Comparison of ENCODE assay signal across 13 cellular contexts in the genomic region with DNA sequence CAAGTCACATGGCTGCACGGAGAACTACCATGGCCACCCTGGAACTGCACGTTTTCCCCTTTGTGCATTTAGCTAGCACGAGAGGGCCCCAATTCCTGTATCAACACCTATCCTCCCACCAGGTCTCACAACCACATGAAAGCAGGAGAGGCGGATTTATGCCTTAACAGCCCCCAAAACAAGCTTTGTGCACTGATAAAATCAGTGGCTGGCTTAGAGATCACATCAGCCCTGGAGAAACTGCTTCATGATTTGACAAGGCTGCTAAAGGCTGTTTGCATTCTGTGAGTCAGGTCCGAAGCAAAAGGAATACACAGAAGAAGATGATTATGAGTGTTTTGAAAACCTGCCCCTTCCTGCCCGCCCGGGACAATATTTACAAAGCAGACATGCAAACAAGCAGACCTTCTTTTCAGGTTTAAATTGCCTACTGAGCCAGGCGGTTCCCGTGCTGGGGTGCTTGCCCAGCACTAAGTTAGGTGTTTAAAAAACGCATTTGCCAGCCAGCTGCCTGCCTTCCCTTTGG. TPM values are rescaled to one million over a fixed set of nuclear protein-coding genes. Genes with fewer than 3 reads are reported as not detected.
DNase-seq lines count a peak whose midpoint lies in the region; ATAC-seq and FAIRE-seq lines count a peak whose summit lies in the region.
"Had no signal": no experiment of that assay in that cellular context is flagged by ENCODE, and none has a peak within 500 bp of the region (broad histone marks: within the 10 kb centered on the region; RNA-seq: fewer than 3 reads in every experiment).

No MANE protein-coding gene starts in this region.

- peak; percentile 44 for DNase-seq in activated T-cell treated with anti-CD3 and anti-CD28 coated beads, Interleukin-2, amount 50 U/mL, for 24 hours
- DNase-seq in activated T-cell treated with anti-CD3 and anti-CD28 coated beads for 4 hours = no peak
- peak; percentile 8 for DNase-seq in NCI-H345 treated with DMSO at 0.1 percent for 48 hours (lab: John Stamatoyannopoulos, UW; ENCODE audit: unreplicated experiment)
- peak; percentile 17 for DNase-seq in activated naive CD4-positive, alpha-beta T cell treated with anti-CD3 and anti-CD28 coated beads, Interleukin-2, amount 50 U/mL, for 16 hours
- peak; percentile 29 for DNase-seq in stimulated activated CD4-positive, alpha-beta T cell treated with anti-CD3 and anti-CD28 coated beads, Interleukin-4, amount 100 ng/mL, for 1 hour
- DNase-seq in HAP-1 (ENCODE audit: low spot score in 2 of 2) = no peak
- DNase-seq in HTR-8/SVneo (ENCODE audit: insufficient read length, low spot score) = no peak
- no peak for DNase-seq in Right ventricle myocardium superior

- intact Hi-C loops in Right ventricle myocardium superior (cut with DNase I) = no loop called here

- H3K4me1 Mint-ChIP-seq in activated T-cell treated with anti-CD3 and anti-CD28 coated beads, Interleukin-2, amount 50 U/mL, for 24 hours (ENCODE audit: low read depth) = peaks cover 35% of the 10 kb centered on the region
- H3K4me1 Mint-ChIP-seq: B cell had no signal

- no peak overlapping the region for H3K4me3 ChIP-seq in HAP-1
- H3K4me3 ChIP-seq: ascending aorta, K562, suprapubic skin had no signal

- no peaks in the 10 kb centered on the region for H3K36me3 Mint-ChIP-seq in activated T-cell treated with anti-CD3 and anti-CD28 coated beads, Interleukin-2, amount 50 U/mL, for 24 hours (ENCODE audit: low read depth)
- H3K36me3 Mint-ChIP-seq: natural killer cell treated with Interleukin-12 subunit alpha and Interleukin-12 subunit beta and Interleukin-15 and Interleukin-18, amount 100 ng/mL, for 72 hours had no signal

- no peak for FAIRE-seq in HTR-8/SVneo (lab: Jason Lieb, UNC)
- FAIRE-seq: K562 had no signal

- no peaks in the 10 kb centered on the region for H3K9me3 ChIP-seq in HAP-1
- H3K9me3 ChIP-seq: ascending aorta, suprapubic skin had no signal

- H3K27ac Mint-ChIP-seq in activated T-cell treated with anti-CD3 and anti-CD28 coated beads, Interleukin-2, amount 50 U/mL, for 24 hours = peak overlapping the region; percentile 77
- H3K27ac Mint-ChIP-seq: B cell; natural killer cell treated with Interleukin-12 subunit alpha and Interleukin-12 subunit beta and Interleukin-15 and Interleukin-18, amount 100 ng/mL, for 72 hours had no signal

- H3K9me3 Mint-ChIP-seq in activated T-cell treated with anti-CD3 and anti-CD28 coated beads, Interleukin-2, amount 50 U/mL, for 24 hours = peaks cover 4% of the 10 kb centered on the region
- H3K9me3 Mint-ChIP-seq: natural killer cell treated with Interleukin-12 subunit alpha and Interleukin-12 subunit beta and Interleukin-15 and Interleukin-18, amount 100 ng/mL, for 72 hours had no signal

- peak overlapping the region; percentile 1 for H3K4me3 Mint-ChIP-seq in activated T-cell treated with anti-CD3 and anti-CD28 coated beads, Interleukin-2, amount 50 U/mL, for 24 hours
- H3K4me3 Mint-ChIP-seq: B cell; natural killer cell treated with Interleukin-12 subunit alpha and Interleukin-12 subunit beta and Interleukin-15 and Interleukin-18, amount 100 ng/mL, for 72 hours had no signal

- H3K4me1 ChIP-seq in HAP-1 = no peaks in the 10 kb centered on the region
- H3K4me1 ChIP-seq: ascending aorta had no signal

- no peaks in the 10 kb centered on the region for H3K36me3 ChIP-seq in HAP-1 (replicated peaks)
- H3K36me3 ChIP-seq: ascending aorta, suprapubic skin had no signal

- H3K27me3 ChIP-seq in HAP-1 (ENCODE audit: low read depth) = peaks cover 11% of the 10 kb centered on the region
- H3K27me3 ChIP-seq: ascending aorta, suprapubic skin had no signal

- peaks cover 3% of the 10 kb centered on the region for H3K27me3 Mint-ChIP-seq in activated T-cell treated with anti-CD3 and anti-CD28 coated beads, Interleukin-2, amount 50 U/mL, for 24 hours

- in situ Hi-C loops in HAP-1 (cut with MboI; ENCODE audit: low sequenced_read_pairs) = no loop called here

- ATAC-seq in Right ventricle myocardium superior (ENCODE audit: poor library complexity) = no peak
- ATAC-seq: K562; natural killer cell treated with Interleukin-12 subunit alpha and Interleukin-12 subunit beta and Interleukin-15 and Interleukin-18, amount 100 ng/mL, for 72 hours had no signal

RNA-seq across cellular contexts. Expression of gene CEMIP, which starts 25.9 kb away (rescaled TPM):
- not detected for total RNA-seq in Right ventricle myocardium superior
- total RNA-seq: ascending aorta had no signal

Comparison
In these comparisons a context has a peak if more than half of its experiments do, and no peak if none do; other contexts are left out.
1. DNase-seq: peak in activated T-cell treated with anti-CD3 and anti-CD28 coated beads, Interleukin-2, amount 50 U/mL, for 24 hours (single experiment), NCI-H345 treated with DMSO at 0.1 percent for 48 hours (single experiment), activated naive CD4-positive, alpha-beta T cell treated with anti-CD3 and anti-CD28 coated beads, Interleukin-2, amount 50 U/mL, for 16 hours (single experiment) and stimulated activated CD4-positive, alpha-beta T cell treated with anti-CD3 and anti-CD28 coated beads, Interleukin-4, amount 100 ng/mL, for 1 hour (single experiment); none in activated T-cell treated with anti-CD3 and anti-CD28 coated beads for 4 hours (single experiment), HAP-1 (0 of 2), HTR-8/SVneo (single experiment) and Right ventricle myocardium superior (single experiment).